ENCODE assay signal across 10 cellular contexts in genomic region chr17:37830151-37830993, GRCh38.
DNase-seq lines count a peak whose midpoint lies in the region; ATAC-seq and TF ChIP-seq lines count a peak whose summit lies in the region.
"Had no signal": no experiment of that assay in that cellular context is flagged by ENCODE, and none has a peak within 500 bp of the region (broad histone marks: within the 10 kb centered on the region; RNA-seq: fewer than 3 reads in every experiment).

No MANE protein-coding gene starts in this region.

- H3K9me3 Mint-ChIP-seq in neural crest cell: no peaks in the 10 kb centered on the region
- no peaks in the 10 kb centered on the region for H3K9me3 Mint-ChIP-seq in stimulated activated effector memory CD8-positive, alpha-beta T cell treated with anti-CD3 and anti-CD28 coated beads, Interleukin-12 subunit alpha, Interleukin-12 subunit beta, amount 100 ng/mL, for 72 hours

- no peak for TF ChIP-seq CTCF in neural crest cell (conservative IDR thresholded peaks at IDR 0.05)

- no peaks in the 10 kb centered on the region for H3K36me3 Mint-ChIP-seq in neural crest cell (ENCODE audit: low read depth)
- no peaks in the 10 kb centered on the region for H3K36me3 Mint-ChIP-seq in stimulated activated effector memory CD8-positive, alpha-beta T cell treated with anti-CD3 and anti-CD28 coated beads, Interleukin-12 subunit alpha, Interleukin-12 subunit beta, amount 100 ng/mL, for 72 hours

- peaks cover 21% of the 10 kb centered on the region for H3K4me1 Mint-ChIP-seq in neural crest cell
- H3K4me1 Mint-ChIP-seq in stimulated activated effector memory CD8-positive, alpha-beta T cell treated with anti-CD3 and anti-CD28 coated beads, Interleukin-12 subunit alpha, Interleukin-12 subunit beta, amount 100 ng/mL, for 72 hours: peaks cover 42% of the 10 kb centered on the region

- DNase-seq in NCI-H345 treated with DMSO at 0.1 percent for 48 hours (lab: John Stamatoyannopoulos, UW; ENCODE audit: unreplicated experiment): peak; percentile 50
- no peak for DNase-seq in neural crest cell (ENCODE audit: low read depth, low spot score)
- DNase-seq in A172 (ENCODE audit: low spot score): no peak
- DNase-seq in stimulated activated effector memory CD8-positive, alpha-beta T cell treated with anti-CD3 and anti-CD28 coated beads, Interleukin-12 subunit alpha, Interleukin-12 subunit beta, amount 100 ng/mL, for 72 hours (ENCODE audit: low spot score in 2 of 2): no peak
- no peak for DNase-seq in NCI-H1105 (lab: John Stamatoyannopoulos, UW)
- DNase-seq: amygdala, NCI-H524 had no signal

- peak overlapping the region; percentile 20 for H3K27ac Mint-ChIP-seq in neural crest cell (ENCODE audit: unreplicated experiment)
- H3K27ac Mint-ChIP-seq in stimulated activated effector memory CD8-positive, alpha-beta T cell treated with anti-CD3 and anti-CD28 coated beads, Interleukin-12 subunit alpha, Interleukin-12 subunit beta, amount 100 ng/mL, for 72 hours: no peak overlapping the region

- H3K4me3 Mint-ChIP-seq in neural crest cell: no peak overlapping the region
- no peak overlapping the region for H3K4me3 Mint-ChIP-seq in stimulated activated effector memory CD8-positive, alpha-beta T cell treated with anti-CD3 and anti-CD28 coated beads, Interleukin-12 subunit alpha, Interleukin-12 subunit beta, amount 100 ng/mL, for 72 hours

- TF ChIP-seq POLR2A in GM18505 (IDR thresholded peaks at IDR 0.05; ENCODE audit: borderline replicate concordance, extremely low read depth, insufficient read depth, insufficient read length): peak; percentile 14

- H3K27me3 Mint-ChIP-seq in neural crest cell (ENCODE audit: low read depth): no peaks in the 10 kb centered on the region

- ATAC-seq in GM18505 (IDR thresholded peaks at IDR 0.05; ENCODE audit: unreplicated experiment) (no peak), HG02678 (IDR thresholded peaks at IDR 0.05; ENCODE audit: unreplicated experiment) (peak; percentile 52), GM21381 (IDR thresholded peaks at IDR 0.05; ENCODE audit: unreplicated experiment) (no peak)
- ATAC-seq in stimulated activated effector memory CD8-positive, alpha-beta T cell treated with anti-CD3 and anti-CD28 coated beads, Interleukin-12 subunit alpha, Interleukin-12 subunit beta, amount 100 ng/mL, for 72 hours: no peak
